1 cellular context compared by ENCODE assay signal in the genomic region with DNA sequence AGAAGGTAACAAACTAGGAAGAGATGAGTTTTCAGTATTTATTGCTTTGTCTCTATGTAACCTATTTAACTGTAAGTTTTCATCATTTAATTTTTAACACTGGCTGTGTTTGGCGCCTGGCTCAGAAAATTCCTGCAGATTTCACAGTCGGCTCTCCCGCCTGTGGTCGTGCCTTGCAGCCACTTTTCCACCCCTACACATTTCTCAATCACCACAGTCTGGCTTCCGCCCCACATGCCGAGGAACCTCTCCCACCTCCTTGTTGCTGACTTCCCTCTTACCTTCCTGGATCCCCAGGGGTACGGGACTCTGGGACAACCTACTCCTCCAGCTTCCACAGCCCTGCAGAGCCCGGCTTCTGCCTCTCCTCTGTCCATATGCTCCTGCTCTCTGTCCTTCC.
TF ChIP-seq lines count a peak whose summit lies in the region.

No MANE protein-coding gene starts in this region.

TF ChIP-seq in GM23338, 12 proteins besides CTCF, POLR2A, EP300 and RAD21 (continued from another document):
- TF ChIP-seq, protein P1, sequence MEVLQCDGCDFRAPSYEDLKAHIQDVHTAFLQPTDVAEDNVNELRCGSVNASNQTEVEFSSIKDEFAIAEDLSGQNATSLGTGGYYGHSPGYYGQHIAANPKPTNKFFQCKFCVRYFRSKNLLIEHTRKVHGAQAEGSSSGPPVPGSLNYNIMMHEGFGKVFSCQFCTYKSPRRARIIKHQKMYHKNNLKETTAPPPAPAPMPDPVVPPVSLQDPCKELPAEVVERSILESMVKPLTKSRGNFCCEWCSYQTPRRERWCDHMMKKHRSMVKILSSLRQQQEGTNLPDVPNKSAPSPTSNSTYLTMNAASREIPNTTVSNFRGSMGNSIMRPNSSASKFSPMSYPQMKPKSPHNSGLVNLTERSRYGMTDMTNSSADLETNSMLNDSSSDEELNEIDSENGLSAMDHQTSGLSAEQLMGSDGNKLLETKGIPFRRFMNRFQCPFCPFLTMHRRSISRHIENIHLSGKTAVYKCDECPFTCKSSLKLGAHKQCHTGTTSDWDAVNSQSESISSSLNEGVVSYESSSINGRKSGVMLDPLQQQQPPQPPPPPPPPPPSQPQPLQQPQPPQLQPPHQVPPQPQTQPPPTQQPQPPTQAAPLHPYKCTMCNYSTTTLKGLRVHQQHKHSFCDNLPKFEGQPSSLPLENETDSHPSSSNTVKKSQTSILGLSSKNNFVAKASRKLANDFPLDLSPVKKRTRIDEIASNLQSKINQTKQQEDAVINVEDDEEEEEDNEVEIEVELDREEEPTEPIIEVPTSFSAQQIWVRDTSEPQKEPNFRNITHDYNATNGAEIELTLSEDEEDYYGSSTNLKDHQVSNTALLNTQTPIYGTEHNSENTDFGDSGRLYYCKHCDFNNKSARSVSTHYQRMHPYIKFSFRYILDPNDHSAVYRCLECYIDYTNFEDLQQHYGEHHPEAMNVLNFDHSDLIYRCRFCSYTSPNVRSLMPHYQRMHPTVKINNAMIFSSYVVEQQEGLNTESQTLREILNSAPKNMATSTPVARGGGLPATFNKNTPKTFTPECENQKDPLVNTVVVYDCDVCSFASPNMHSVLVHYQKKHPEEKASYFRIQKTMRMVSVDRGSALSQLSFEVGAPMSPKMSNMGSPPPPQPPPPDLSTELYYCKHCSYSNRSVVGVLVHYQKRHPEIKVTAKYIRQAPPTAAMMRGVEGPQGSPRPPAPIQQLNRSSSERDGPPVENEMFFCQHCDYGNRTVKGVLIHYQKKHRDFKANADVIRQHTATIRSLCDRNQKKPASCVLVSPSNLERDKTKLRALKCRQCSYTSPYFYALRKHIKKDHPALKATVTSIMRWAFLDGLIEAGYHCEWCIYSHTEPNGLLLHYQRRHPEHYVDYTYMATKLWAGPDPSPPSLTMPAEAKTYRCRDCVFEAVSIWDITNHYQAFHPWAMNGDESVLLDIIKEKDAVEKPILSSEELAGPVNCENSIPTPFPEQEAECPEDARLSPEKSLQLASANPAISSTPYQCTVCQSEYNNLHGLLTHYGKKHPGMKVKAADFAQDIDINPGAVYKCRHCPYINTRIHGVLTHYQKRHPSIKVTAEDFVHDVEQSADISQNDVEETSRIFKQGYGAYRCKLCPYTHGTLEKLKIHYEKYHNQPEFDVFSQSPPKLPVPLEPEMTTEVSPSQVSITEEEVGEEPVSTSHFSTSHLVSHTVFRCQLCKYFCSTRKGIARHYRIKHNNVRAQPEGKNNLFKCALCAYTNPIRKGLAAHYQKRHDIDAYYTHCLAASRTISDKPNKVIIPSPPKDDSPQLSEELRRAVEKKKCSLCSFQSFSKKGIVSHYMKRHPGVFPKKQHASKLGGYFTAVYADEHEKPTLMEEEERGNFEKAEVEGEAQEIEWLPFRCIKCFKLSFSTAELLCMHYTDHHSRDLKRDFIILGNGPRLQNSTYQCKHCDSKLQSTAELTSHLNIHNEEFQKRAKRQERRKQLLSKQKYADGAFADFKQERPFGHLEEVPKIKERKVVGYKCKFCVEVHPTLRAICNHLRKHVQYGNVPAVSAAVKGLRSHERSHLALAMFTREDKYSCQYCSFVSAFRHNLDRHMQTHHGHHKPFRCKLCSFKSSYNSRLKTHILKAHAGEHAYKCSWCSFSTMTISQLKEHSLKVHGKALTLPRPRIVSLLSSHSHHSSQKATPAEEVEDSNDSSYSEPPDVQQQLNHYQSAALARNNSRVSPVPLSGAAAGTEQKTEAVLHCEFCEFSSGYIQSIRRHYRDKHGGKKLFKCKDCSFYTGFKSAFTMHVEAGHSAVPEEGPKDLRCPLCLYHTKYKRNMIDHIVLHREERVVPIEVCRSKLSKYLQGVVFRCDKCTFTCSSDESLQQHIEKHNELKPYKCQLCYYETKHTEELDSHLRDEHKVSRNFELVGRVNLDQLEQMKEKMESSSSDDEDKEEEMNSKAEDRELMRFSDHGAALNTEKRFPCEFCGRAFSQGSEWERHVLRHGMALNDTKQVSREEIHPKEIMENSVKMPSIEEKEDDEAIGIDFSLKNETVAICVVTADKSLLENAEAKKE (CRISPR knock-in tag; IDR thresholded peaks at IDR 0.05), result no peak
- no peak for TF ChIP-seq ZNF331 (CRISPR knock-in tag; IDR thresholded peaks at IDR 0.05; ENCODE audit: low read depth)
- no peak for TF ChIP-seq ZNF114 (CRISPR knock-in tag; IDR thresholded peaks at IDR 0.05)
- TF ChIP-seq NANOG (IDR thresholded peaks at IDR 0.05; ENCODE audit: borderline replicate concordance), result no peak
- TF ChIP-seq EZH2phosphoT487 (IDR thresholded peaks at IDR 0.05; ENCODE audit: unreplicated experiment), result no peak
- TF ChIP-seq, protein P2, sequence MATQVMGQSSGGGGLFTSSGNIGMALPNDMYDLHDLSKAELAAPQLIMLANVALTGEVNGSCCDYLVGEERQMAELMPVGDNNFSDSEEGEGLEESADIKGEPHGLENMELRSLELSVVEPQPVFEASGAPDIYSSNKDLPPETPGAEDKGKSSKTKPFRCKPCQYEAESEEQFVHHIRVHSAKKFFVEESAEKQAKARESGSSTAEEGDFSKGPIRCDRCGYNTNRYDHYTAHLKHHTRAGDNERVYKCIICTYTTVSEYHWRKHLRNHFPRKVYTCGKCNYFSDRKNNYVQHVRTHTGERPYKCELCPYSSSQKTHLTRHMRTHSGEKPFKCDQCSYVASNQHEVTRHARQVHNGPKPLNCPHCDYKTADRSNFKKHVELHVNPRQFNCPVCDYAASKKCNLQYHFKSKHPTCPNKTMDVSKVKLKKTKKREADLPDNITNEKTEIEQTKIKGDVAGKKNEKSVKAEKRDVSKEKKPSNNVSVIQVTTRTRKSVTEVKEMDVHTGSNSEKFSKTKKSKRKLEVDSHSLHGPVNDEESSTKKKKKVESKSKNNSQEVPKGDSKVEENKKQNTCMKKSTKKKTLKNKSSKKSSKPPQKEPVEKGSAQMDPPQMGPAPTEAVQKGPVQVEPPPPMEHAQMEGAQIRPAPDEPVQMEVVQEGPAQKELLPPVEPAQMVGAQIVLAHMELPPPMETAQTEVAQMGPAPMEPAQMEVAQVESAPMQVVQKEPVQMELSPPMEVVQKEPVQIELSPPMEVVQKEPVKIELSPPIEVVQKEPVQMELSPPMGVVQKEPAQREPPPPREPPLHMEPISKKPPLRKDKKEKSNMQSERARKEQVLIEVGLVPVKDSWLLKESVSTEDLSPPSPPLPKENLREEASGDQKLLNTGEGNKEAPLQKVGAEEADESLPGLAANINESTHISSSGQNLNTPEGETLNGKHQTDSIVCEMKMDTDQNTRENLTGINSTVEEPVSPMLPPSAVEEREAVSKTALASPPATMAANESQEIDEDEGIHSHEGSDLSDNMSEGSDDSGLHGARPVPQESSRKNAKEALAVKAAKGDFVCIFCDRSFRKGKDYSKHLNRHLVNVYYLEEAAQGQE (IDR thresholded peaks at IDR 0.05; ENCODE audit: unreplicated experiment), result no peak
- TF ChIP-seq JUNB (IDR thresholded peaks at IDR 0.05; ENCODE audit: unreplicated experiment), result no peak
- no peak for TF ChIP-seq ETS1 (IDR thresholded peaks at IDR 0.05)
- TF ChIP-seq STAT1 (IDR thresholded peaks at IDR 0.05; ENCODE audit: unreplicated experiment), result no peak
- no peak for TF ChIP-seq EZH2 (IDR thresholded peaks at IDR 0.05; ENCODE audit: low read depth, unreplicated experiment)
TF ChIP-seq in GM23338: peak in this region for 0.
